ENCODE assay signal across 11 cellular contexts in the genomic region with DNA sequence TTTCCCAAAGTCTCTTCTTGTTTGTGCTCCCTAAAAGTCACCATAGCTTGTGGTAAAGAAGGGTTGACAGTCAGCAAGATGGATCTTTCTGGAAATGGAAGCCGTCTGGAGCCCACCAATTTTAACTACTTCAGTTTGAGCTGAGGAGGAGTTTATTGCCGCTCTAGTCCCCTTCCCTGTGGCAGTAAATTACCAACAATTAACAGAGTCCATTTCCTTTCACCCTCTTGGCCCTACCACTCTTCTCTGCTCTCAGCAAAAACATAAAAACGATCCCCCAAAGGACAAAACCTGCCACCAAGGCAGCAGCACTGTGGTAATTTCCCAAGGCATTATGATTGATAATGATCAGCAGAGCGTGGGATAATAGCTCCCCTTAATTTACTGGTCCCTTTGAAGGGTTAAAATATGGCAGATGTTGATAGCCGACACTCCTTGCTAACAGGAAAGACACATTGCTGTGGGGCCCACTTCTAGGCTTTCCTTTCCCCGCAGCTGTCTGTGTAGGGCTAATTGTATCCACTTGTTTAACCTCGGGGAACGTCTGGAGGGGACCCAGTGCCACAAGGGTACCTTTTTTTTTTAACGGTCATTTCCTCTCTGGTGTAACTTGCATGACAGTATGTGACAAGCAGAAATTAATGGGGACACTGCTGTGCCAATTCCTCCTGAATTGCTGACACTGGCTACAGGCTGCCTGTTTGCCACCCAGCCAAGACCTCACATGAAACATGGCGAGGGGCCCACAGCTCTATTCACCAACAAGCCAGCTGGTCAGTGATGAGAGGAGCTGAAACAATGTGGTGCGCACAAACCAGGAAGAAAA.
DNase-seq lines count a peak whose midpoint lies in the region; ATAC-seq and TF ChIP-seq lines count a peak whose summit lies in the region.
"Had no signal": no experiment of that assay in that cellular context is flagged by ENCODE, and none has a peak within 500 bp of the region (broad histone marks: within the 10 kb centered on the region; RNA-seq: fewer than 3 reads in every experiment).

No MANE protein-coding gene starts in this region.

- H3K9me3 Mint-ChIP-seq in activated CD8-positive, alpha-beta T cell treated with anti-CD3 and anti-CD28 coated beads, Interleukin-2, amount 10 ng/mL, durations not matched to agents 7 days and 5 days (ENCODE audit: insufficient read depth), result no peaks in the 10 kb centered on the region
- H3K9me3 Mint-ChIP-seq in naive B cell, result peaks cover 0 to 5% (median 3%) of the 10 kb centered on the region in 7 donors

- intact Hi-C loops in uterus (cut with DNase I; ENCODE audit: low total_unique reads), result no loop called here
- intact Hi-C loops in esophagus squamous epithelium (cut with DNase I), result no loop called here

- no peak overlapping the region for H3K27ac ChIP-seq in uterus
- no peak overlapping the region for H3K27ac ChIP-seq in esophagus squamous epithelium
- H3K27ac ChIP-seq: thoracic aorta had no signal

- no peak for TF ChIP-seq POLR2A in uterus (IDR thresholded peaks at IDR 0.05)
- TF ChIP-seq POLR2A in esophagus squamous epithelium (IDR thresholded peaks at IDR 0.05), result no peak

- CTCF ChIA-PET in activated CD8-positive, alpha-beta T cell treated with anti-CD3 and anti-CD28 coated beads, Interleukin-2, amount 10 ng/mL, durations not matched to agents 7 days and 5 days (lab: Charles Lee), result interaction anchor here (0.6 to 1.1 kb wide), 5 partner anchors 12 to 78 kb away, joined by 3 to 4 read pairs (median 3); no protein-coding TSS in a partner anchor

- no peaks in the 10 kb centered on the region for H3K27me3 ChIP-seq in uterus
- no peaks in the 10 kb centered on the region for H3K27me3 ChIP-seq in esophagus squamous epithelium

- H3K27ac Mint-ChIP-seq in activated CD8-positive, alpha-beta T cell treated with anti-CD3 and anti-CD28 coated beads, Interleukin-2, amount 10 ng/mL, durations not matched to agents 7 days and 5 days, result peak overlapping the region; percentile 39
- peak overlapping the region in 3 of 6 donors; percentile 7 to 29 (median 17) for H3K27ac Mint-ChIP-seq in naive B cell

- peaks cover 33% of the 10 kb centered on the region for H3K4me1 Mint-ChIP-seq in activated CD8-positive, alpha-beta T cell treated with anti-CD3 and anti-CD28 coated beads, Interleukin-2, amount 10 ng/mL, durations not matched to agents 7 days and 5 days (ENCODE audit: low read depth)
- H3K4me1 Mint-ChIP-seq in naive B cell, result peaks cover 31 to 55% (median 32%) of the 10 kb centered on the region in 3 donors

- no peaks in the 10 kb centered on the region for H3K27me3 Mint-ChIP-seq in activated CD8-positive, alpha-beta T cell treated with anti-CD3 and anti-CD28 coated beads, Interleukin-2, amount 10 ng/mL, durations not matched to agents 7 days and 5 days (ENCODE audit: low read depth)
- H3K27me3 Mint-ChIP-seq in naive B cell, result no peaks in the 10 kb centered on the region

- peaks cover 79% of the 10 kb centered on the region for H3K36me3 Mint-ChIP-seq in activated CD8-positive, alpha-beta T cell treated with anti-CD3 and anti-CD28 coated beads, Interleukin-2, amount 10 ng/mL, durations not matched to agents 7 days and 5 days (ENCODE audit: low read depth)
- H3K36me3 Mint-ChIP-seq in naive B cell, result peaks cover 3 to 6% of the 10 kb centered on the region in 2 donors

- no peaks in the 10 kb centered on the region for H3K9me3 ChIP-seq in uterus
- H3K9me3 ChIP-seq in esophagus squamous epithelium, result no peaks in the 10 kb centered on the region
- H3K9me3 ChIP-seq: mucosa of descending colon, thoracic aorta had no signal

- H3K36me3 ChIP-seq in uterus, result no peaks in the 10 kb centered on the region
- no peaks in the 10 kb centered on the region for H3K36me3 ChIP-seq in esophagus squamous epithelium
- H3K36me3 ChIP-seq: thoracic aorta had no signal

- 73% methylated on average over 10 of the region's 11 CpGs for WGBS in esophagus squamous epithelium, 2 donors

- no peak overlapping the region for H3K4me3 ChIP-seq in uterus
- H3K4me3 ChIP-seq in esophagus squamous epithelium, result no peak overlapping the region
- H3K4me3 ChIP-seq: mucosa of descending colon, thoracic aorta had no signal

- TF ChIP-seq CTCF in uterus (IDR thresholded peaks at IDR 0.05), result no peak
- no peak for TF ChIP-seq CTCF in esophagus squamous epithelium (IDR thresholded peaks at IDR 0.05)

- ATAC-seq in activated CD8-positive, alpha-beta T cell treated with anti-CD3 and anti-CD28 coated beads, Interleukin-2, amount 10 ng/mL, durations not matched to agents 7 days and 5 days, result no peak
- peak in 1 of 2 donors; percentile 30 for ATAC-seq in naive B cell (ENCODE audit: low read depth in 2 of 2)
- ATAC-seq: mucosa of descending colon had no signal

- H3K4me1 ChIP-seq in uterus, result no peaks in the 10 kb centered on the region
- peaks cover 0 to 19% (median 5%) of the 10 kb centered on the region in 3 donors for H3K4me1 ChIP-seq in esophagus squamous epithelium

- DNase-seq in DMS 273 treated with DMSO at 0.1 percent for 48 hours (lab: John Stamatoyannopoulos, UW), result peak; percentile 92
- peak; percentile 38 for DNase-seq in LHCN-M2 (ENCODE audit: low read depth)
- no peak for DNase-seq in activated CD8-positive, alpha-beta T cell treated with anti-CD3 and anti-CD28 coated beads, Interleukin-2, amount 10 ng/mL, durations not matched to agents 7 days and 5 days
- DNase-seq in naive B cell, result no peak
- no peak for DNase-seq in uterus
- no peak for DNase-seq in stimulated activated CD4-positive, alpha-beta T cell treated with anti-CD3 and anti-CD28 coated beads, Interleukin-2, amount 100 ng/mL, for 48 hours
- no peak for DNase-seq in esophagus squamous epithelium (lab: John Stamatoyannopoulos, UW)
- no peak for DNase-seq in SKM-1 treated with dmso at 0.1 percent for 144 hours (lab: John Stamatoyannopoulos, UW; ENCODE audit: unreplicated experiment)
- DNase-seq: mucosa of descending colon, NCI-H1694 treated with DMSO at 0.1 percent for 48 hours had no signal

- POLR2A ChIA-PET in activated CD8-positive, alpha-beta T cell treated with anti-CD3 and anti-CD28 coated beads, Interleukin-2, amount 10 ng/mL, durations not matched to agents 7 days and 5 days (lab: Charles Lee), result interaction anchor here (1.6 kb wide), 1 partner anchor 11 kb away, joined by 5 read pairs; no protein-coding TSS in a partner anchor

- H3K4me3 Mint-ChIP-seq in activated CD8-positive, alpha-beta T cell treated with anti-CD3 and anti-CD28 coated beads, Interleukin-2, amount 10 ng/mL, durations not matched to agents 7 days and 5 days, result no peak overlapping the region
- peak overlapping the region in 5 of 8 donors; percentile 12 to 45 (median 21) for H3K4me3 Mint-ChIP-seq in naive B cell

Comparison
In these comparisons a context has a peak if more than half of its experiments do, and no peak if none do; other contexts are left out.
1. DNase-seq: peak in DMS 273 treated with DMSO at 0.1 percent for 48 hours (single experiment) and LHCN-M2 (single experiment); none in activated CD8-positive, alpha-beta T cell treated with anti-CD3 and anti-CD28 coated beads, Interleukin-2, amount 10 ng/mL, durations not matched to agents 7 days and 5 days (single experiment), naive B cell (single experiment), uterus (0 of 2), stimulated activated CD4-positive, alpha-beta T cell treated with anti-CD3 and anti-CD28 coated beads, Interleukin-2, amount 100 ng/mL, for 48 hours (0 of 2), esophagus squamous epithelium (single experiment) and SKM-1 treated with dmso at 0.1 percent for 144 hours (single experiment).